In genomic region chr13:110914293-110915056, GRCh38 we compare ENCODE assay signal across 9 cellular contexts. TPM values are rescaled to one million over a fixed set of nuclear protein-coding genes. Genes with fewer than 3 reads are reported as not detected.
DNase-seq lines count a peak whose midpoint lies in the region; ATAC-seq, FAIRE-seq and TF ChIP-seq lines count a peak whose summit lies in the region.
"Had no signal": no experiment of that assay in that cellular context is flagged by ENCODE, and none has a peak within 500 bp of the region (broad histone marks: within the 10 kb centered on the region; RNA-seq: fewer than 3 reads in every experiment).

No MANE protein-coding gene starts in this region.

- H3K27ac ChIP-seq in K562 (ENCODE audit: extremely low read depth, low read depth, low read length) (peak overlapping the region; percentile 94), skeletal muscle tissue (ENCODE audit: low read depth, low read length) (peak overlapping the region; percentile 99)

- DNase-seq in DMS53 (lab: John Stamatoyannopoulos, UW) (peak; percentile 68), DMS53 treated with DMSO at 0.1 percent for 48 hours (lab: John Stamatoyannopoulos, UW; ENCODE audit: unreplicated experiment) (no peak), NCI-H1092 treated with DMSO at 0.1 percent for 48 hours (lab: John Stamatoyannopoulos, UW) (peak; percentile 89), UCSD-AML1 (lab: John Stamatoyannopoulos, UW; ENCODE audit: unreplicated experiment) (peak; percentile 83), K562 (ENCODE audit: extremely low read depth in 1 of 4, low spot score in 3 of 4) (peak; percentile 59 to 77 (median 64))

- H3K36me3 ChIP-seq in K562 (ENCODE audit: control insufficient read depth, insufficient read depth, low read length) (peaks cover 24% of the 10 kb centered on the region), skeletal muscle tissue (ENCODE audit: control insufficient read depth in 3 of 3, insufficient read depth in 3 of 3, low read length in 3 of 3) (peaks cover under 1 to 5% (median 4%) of the 10 kb centered on the region in 3 donors)

- POLR2A ChIA-PET in K562 (lab: Yijun Ruan, JAX) = interaction anchor here (0.6 to 2.8 kb wide), 10 partner anchors 9 to 324 kb away, joined by 3 to 9 read pairs (median 3); no protein-coding TSS in a partner anchor

- peak; percentile 32 for ATAC-seq in HG02610 (IDR thresholded peaks at IDR 0.05; ENCODE audit: unreplicated experiment)
- ATAC-seq in K562 = peak; percentile 63

- peak overlapping the region; percentile 86 for H2AFZ ChIP-seq in K562 (ENCODE audit: low read depth, low read length)

- no peaks in the 10 kb centered on the region for H3K27me3 ChIP-seq in K562 (ENCODE audit: control insufficient read depth in 2 of 2, insufficient read depth in 2 of 2, low read length in 2 of 2)
- no peaks in the 10 kb centered on the region for H3K27me3 ChIP-seq in skeletal muscle tissue (ENCODE audit: control insufficient read depth in 3 of 3, insufficient read depth in 3 of 3, low read length in 3 of 3)

- H3K79me2 ChIP-seq in K562 (ENCODE audit: control insufficient read depth, insufficient read depth, low read length) = peaks cover 61% of the 10 kb centered on the region

- H3K4me1 ChIP-seq in K562 (replicated peaks in 1 of 2; ENCODE audit: control insufficient read depth in 2 of 2, insufficient read depth in 2 of 2, low read length in 2 of 2) (peaks cover 4 to 23% of the 10 kb centered on the region in 2 experiments; a peak in 4 of 5 replicates), skeletal muscle tissue (ENCODE audit: control insufficient read depth in 3 of 3, insufficient read depth in 3 of 3, low read length in 3 of 3) (peaks cover 36 to 44% (median 36%) of the 10 kb centered on the region in 3 donors)

- FAIRE-seq in K562 (lab: Jason Lieb, UNC) = no peak
- FAIRE-seq: A204.1 had no signal

- intact Hi-C loops in K562 (cut with micrococcal nuclease) = loop anchor here (2.0 to 10.0 kb wide), 4 partner anchors 40 to 460 kb away; partner anchors contain the start of gene ING1

- CTCF ChIA-PET in K562 (lab: Yijun Ruan, JAX; ENCODE audit: low intra/inter-chr PET ratio) = no interaction called here

- no peak for TF ChIP-seq EP300 in K562 (IDR thresholded peaks at IDR 0.05; ENCODE audit: low read length)

- peaks cover 26% of the 10 kb centered on the region for H4K20me1 ChIP-seq in K562 (replicated peaks; ENCODE audit: control insufficient read depth, insufficient read depth, low read length)

- TF ChIP-seq CTCF in K562 (IDR thresholded peaks at IDR 0.05 in 2 of 3, conservative IDR thresholded peaks at IDR 0.05 in 1 of 3; ENCODE audit: insufficient read depth in 2 of 3, low read depth in 1 of 3, low read length in 3 of 3) = no peak

- peak overlapping the region; percentile 88 to 99 for H3K9ac ChIP-seq in K562 (ENCODE audit: insufficient read depth in 1 of 2, low read depth in 2 of 2, low read length in 2 of 2)
- peak overlapping the region; percentile 95 to 100 (median 100) for H3K9ac ChIP-seq in skeletal muscle tissue (ENCODE audit: low read depth in 1 of 3, low read length in 3 of 3)

- in situ Hi-C loops in K562 (cut with MboI) = no loop called here

- H3K4me2 ChIP-seq in K562 (ENCODE audit: insufficient read depth, low read length) = peak overlapping the region; percentile 80; the same call in 1 of the 2 replicates

- H3K9me1 ChIP-seq in K562 (ENCODE audit: control insufficient read depth, insufficient read depth, low read length) = no peaks in the 10 kb centered on the region

- no peaks in the 10 kb centered on the region for H3K9me3 ChIP-seq in K562 (replicated peaks; ENCODE audit: control insufficient read depth, insufficient read depth, low read depth, low read length)
- H3K9me3 ChIP-seq in iPS-18c (ENCODE audit: control insufficient read depth, insufficient read depth, low read length) = no peaks in the 10 kb centered on the region
- no peaks in the 10 kb centered on the region for H3K9me3 ChIP-seq in skeletal muscle tissue (ENCODE audit: control insufficient read depth in 3 of 3, low read length in 3 of 3)

- peak; percentile 83 for TF ChIP-seq POLR2A in K562 (conservative IDR thresholded peaks at IDR 0.05)

- WGBS in K562 (ENCODE audit: insufficient coverage, low coverage, missing lambda C conversion rate) = 2% methylated on average over 24 of the region's 109 CpGs

- H3K4me3 ChIP-seq in K562 = peak overlapping the region; percentile 92
- H3K4me3 ChIP-seq in iPS-18c (ENCODE audit: insufficient read depth, low read depth, low read length) = peak overlapping the region; percentile 100
- peak overlapping the region; percentile 94 to 99 (median 97) for H3K4me3 ChIP-seq in skeletal muscle tissue (ENCODE audit: low read length in 3 of 3)

- TF ChIP-seq RAD21 in K562 (CRISPR knock-in tag; conservative IDR thresholded peaks at IDR 0.05 in 1 of 2, IDR thresholded peaks at IDR 0.05 in 1 of 2) = no peak

- BruUV-seq in K562 (replicated peaks; lab: Mats Ljungman, UMichigan) = no TSS peak

TF ChIP-seq in K562, 482 proteins besides CTCF, POLR2A, EP300 and RAD21 (continues in another document):
- TF ChIP-seq SIN3A (IDR thresholded peaks at IDR 0.05; ENCODE audit: borderline replicate concordance in 2 of 2, control insufficient read depth in 1 of 2, low read depth in 2 of 2, low read length in 2 of 2) = peak in 1 of 2 experiments; percentile 32; a peak in 1 of 4 replicates
- peak; percentile 43; the same call in 1 of the 2 replicates for TF ChIP-seq POLR2H (tag; IDR thresholded peaks at IDR 0.05; ENCODE audit: low read depth)
- no peak for TF ChIP-seq ZNF707 (CRISPR knock-in tag; conservative IDR thresholded peaks at IDR 0.05)
- TF ChIP-seq EGR1 (conservative IDR thresholded peaks at IDR 0.05) = peak; percentile 41
- TF ChIP-seq HOXB6 (CRISPR knock-in tag; IDR thresholded peaks at IDR 0.05; ENCODE audit: borderline replicate concordance) = no peak
- peak; percentile 30 for TF ChIP-seq PHF20 (IDR thresholded peaks at IDR 0.05; ENCODE audit: partially characterized antibody)
- 0 out of 2 replicates have a peak, but pooled peaks have one; percentile 27 for TF ChIP-seq HNRNPL (IDR thresholded peaks at IDR 0.05; ENCODE audit: low read depth, low read length)
- TF ChIP-seq, protein P1, sequence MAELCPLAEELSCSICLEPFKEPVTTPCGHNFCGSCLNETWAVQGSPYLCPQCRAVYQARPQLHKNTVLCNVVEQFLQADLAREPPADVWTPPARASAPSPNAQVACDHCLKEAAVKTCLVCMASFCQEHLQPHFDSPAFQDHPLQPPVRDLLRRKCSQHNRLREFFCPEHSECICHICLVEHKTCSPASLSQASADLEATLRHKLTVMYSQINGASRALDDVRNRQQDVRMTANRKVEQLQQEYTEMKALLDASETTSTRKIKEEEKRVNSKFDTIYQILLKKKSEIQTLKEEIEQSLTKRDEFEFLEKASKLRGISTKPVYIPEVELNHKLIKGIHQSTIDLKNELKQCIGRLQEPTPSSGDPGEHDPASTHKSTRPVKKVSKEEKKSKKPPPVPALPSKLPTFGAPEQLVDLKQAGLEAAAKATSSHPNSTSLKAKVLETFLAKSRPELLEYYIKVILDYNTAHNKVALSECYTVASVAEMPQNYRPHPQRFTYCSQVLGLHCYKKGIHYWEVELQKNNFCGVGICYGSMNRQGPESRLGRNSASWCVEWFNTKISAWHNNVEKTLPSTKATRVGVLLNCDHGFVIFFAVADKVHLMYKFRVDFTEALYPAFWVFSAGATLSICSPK (IDR thresholded peaks at IDR 0.05; ENCODE audit: borderline replicate concordance) = no peak
- TF ChIP-seq ZNF3 (CRISPR knock-in tag; IDR thresholded peaks at IDR 0.05) = no peak
- TF ChIP-seq ARID3B (CRISPR knock-in tag; IDR thresholded peaks at IDR 0.05; ENCODE audit: borderline replicate concordance) = no peak
- TF ChIP-seq CREM (IDR thresholded peaks at IDR 0.05; ENCODE audit: low read depth) = peak; percentile 22; the same call in 1 of the 2 replicates
- peak; percentile 76 for TF ChIP-seq PHF8 (IDR thresholded peaks at IDR 0.05; ENCODE audit: borderline replicate concordance, low read length)
- TF ChIP-seq ZNF174 (CRISPR knock-in tag; IDR thresholded peaks at IDR 0.05) = no peak
- peak; percentile 65 for TF ChIP-seq RBBP5 (IDR thresholded peaks at IDR 0.05; ENCODE audit: borderline replicate concordance, insufficient read depth, low read length, poor library complexity, severe bottlenecking)
- peak; percentile 25; the same call in 1 of the 2 replicates for TF ChIP-seq GABPB1 (CRISPR knock-in tag; IDR thresholded peaks at IDR 0.05)
- TF ChIP-seq NCOR1 (IDR thresholded peaks at IDR 0.05) = 0 out of 2 replicates have a peak, but pooled peaks have one; percentile 10

RNA-seq across cellular contexts. Expression of gene ANKRD10, which starts 0.4 kb away (rescaled TPM):
- total RNA-seq in K562 (2011; cell fraction: chromatin; rRNA removed; ENCODE audit: low replicate concordance) = 178 and 324 TPM in 2 replicates
- total RNA-seq in K562 (2011; cell fraction: nucleolus; rRNA removed) = 159 and 175 TPM in 2 replicates
- total RNA-seq in K562 (2011; cell fraction: nucleoplasm; rRNA removed) = 205 and 428 TPM in 2 replicates
- total RNA-seq in K562 (2014; rRNA removed) (45.0 and 50.2 TPM in 2 replicates), K562 (2014; rRNA removed; fragmentation: Illumina TruSeq; extraction: Trizol) (53.0 and 67.7 TPM in 2 replicates), K562 (2015; rRNA removed; fragmentation: Illumina TruSeq; extraction: Trizol) (45.4 and 61.9 TPM in 2 replicates), K562 (2021) (46.9 and 55.0 TPM in 2 replicates), skeletal muscle tissue (132 TPM)
- polyA plus RNA-seq in K562 (2011; rRNA removed) (169 and 183 TPM in 2 replicates), K562 (2014; fragmentation: Illumina TruSeq; extraction: Trizol) (21.7 and 23.2 TPM in 2 replicates), K562 (2014; fragmentation: Nextera tagmentation; extraction: Ambion mirVana) (10 to 100 TPM; 22.1 to 31.0 TPM), K562 (2014; rRNA removed) (36.8 and 40.2 TPM in 2 replicates)
- 54.2 and 61.3 TPM in 2 replicates for polyA plus RNA-seq in K562 (2011; cell fraction: cytosol; rRNA removed)
- polyA plus RNA-seq in K562 (2011; cell fraction: nucleus; rRNA removed) = 416 and 593 TPM in 2 replicates
- polyA plus RNA-seq in K562 (2012) = 32.3 and 57.8 TPM in 2 replicates
- polyA minus RNA-seq in K562 (2011; rRNA and poly(A)+ RNA removed) = 108 and 129 TPM in 2 replicates
- polyA minus RNA-seq in K562 (2011; cell fraction: cytosol; rRNA and poly(A)+ RNA removed) = 91.0 and 108 TPM in 2 replicates
- polyA minus RNA-seq in K562 (2011; cell fraction: nucleus; rRNA and poly(A)+ RNA removed) = 588 and 736 TPM in 2 replicates
